In genomic region chr1:34884961-34885360, GRCh38 we compare ENCODE assay signal across 8 cellular contexts. TPM values are rescaled to one million over a fixed set of nuclear protein-coding genes. Genes with fewer than 3 reads are reported as not detected.
DNase-seq lines count a peak whose midpoint lies in the region; ATAC-seq and TF ChIP-seq lines count a peak whose summit lies in the region.

No MANE protein-coding gene starts in this region.

- no peak overlapping the region for H3K27ac ChIP-seq in MM.1S (ENCODE audit: low read length)

- H3F3A ChIP-seq in MM.1S (ENCODE audit: insufficient read depth, low read length): no peaks in the 10 kb centered on the region

- no peaks in the 10 kb centered on the region for H3K79me2 ChIP-seq in MM.1S (ENCODE audit: low read length)

- no peaks in the 10 kb centered on the region for H3K27me3 ChIP-seq in MM.1S (replicated peaks; ENCODE audit: insufficient read depth, low read length)

- H3K27ac Mint-ChIP-seq in dendritic cell treated with granulocyte-macrophage colony-stimulating factor and Interleukin-4, amounts not matched to agents 40 ng/mL and 50 ng/mL, for 4 days: no peak overlapping the region
- no peak overlapping the region for H3K27ac Mint-ChIP-seq in neural crest cell (ENCODE audit: unreplicated experiment)

- ATAC-seq in HG03280 (IDR thresholded peaks at IDR 0.05; ENCODE audit: unreplicated experiment): no peak
- no peak for ATAC-seq in HG03342 (IDR thresholded peaks at IDR 0.05; ENCODE audit: unreplicated experiment)

- H3K36me3 ChIP-seq in MM.1S (replicated peaks; ENCODE audit: insufficient read depth, low read length): no peaks in the 10 kb centered on the region

- H3K36me3 Mint-ChIP-seq in dendritic cell treated with granulocyte-macrophage colony-stimulating factor and Interleukin-4, amounts not matched to agents 40 ng/mL and 50 ng/mL, for 4 days (ENCODE audit: low read depth): no peaks in the 10 kb centered on the region
- no peaks in the 10 kb centered on the region for H3K36me3 Mint-ChIP-seq in neural crest cell (ENCODE audit: low read depth)

- H3K4me1 ChIP-seq in MM.1S (ENCODE audit: low read length): no peaks in the 10 kb centered on the region

- peaks cover 82% of the 10 kb centered on the region for H3K27me3 Mint-ChIP-seq in dendritic cell treated with granulocyte-macrophage colony-stimulating factor and Interleukin-4, amounts not matched to agents 40 ng/mL and 50 ng/mL, for 4 days
- H3K27me3 Mint-ChIP-seq in neural crest cell (ENCODE audit: low read depth): peaks cover 92% of the 10 kb centered on the region

- DNase-seq in DMS79 treated with DMSO at 0.1 percent for 48 hours (lab: John Stamatoyannopoulos, UW) (peak; percentile 49), MM.1S (no peak), neural crest cell (ENCODE audit: low read depth, low spot score) (no peak), NOMO-1 treated with DMSO at 0.1 percent for 48 hours (lab: John Stamatoyannopoulos, UW; ENCODE audit: unreplicated experiment) (no peak), H4 (ENCODE audit: low spot score) (no peak)

- TF ChIP-seq CTCF in MM.1S (IDR thresholded peaks at IDR 0.05; ENCODE audit: low read length) (0 out of 2 replicates have a peak, but pooled peaks have one; percentile 9), neural crest cell (conservative IDR thresholded peaks at IDR 0.05) (no peak)

- H3K9ac ChIP-seq in MM.1S (ENCODE audit: low read length): no peak overlapping the region

- H3K4me3 Mint-ChIP-seq in dendritic cell treated with granulocyte-macrophage colony-stimulating factor and Interleukin-4, amounts not matched to agents 40 ng/mL and 50 ng/mL, for 4 days: peak overlapping the region; percentile 14
- peak overlapping the region; percentile 57 for H3K4me3 Mint-ChIP-seq in neural crest cell

- H2AFZ ChIP-seq in MM.1S (ENCODE audit: low read length): no peak overlapping the region

- no peak overlapping the region for H3K4me2 ChIP-seq in MM.1S (ENCODE audit: low read depth, low read length)

- peaks cover 14% of the 10 kb centered on the region for H3K4me1 Mint-ChIP-seq in dendritic cell treated with granulocyte-macrophage colony-stimulating factor and Interleukin-4, amounts not matched to agents 40 ng/mL and 50 ng/mL, for 4 days (ENCODE audit: low read depth)
- H3K4me1 Mint-ChIP-seq in neural crest cell: no peaks in the 10 kb centered on the region

- no peaks in the 10 kb centered on the region for H3K9me3 Mint-ChIP-seq in dendritic cell treated with granulocyte-macrophage colony-stimulating factor and Interleukin-4, amounts not matched to agents 40 ng/mL and 50 ng/mL, for 4 days
- H3K9me3 Mint-ChIP-seq in neural crest cell: no peaks in the 10 kb centered on the region

- intact Hi-C loops in dendritic cell treated with granulocyte-macrophage colony-stimulating factor and Interleukin-4, amounts not matched to agents 40 ng/mL and 50 ng/mL, for 4 days (cut with micrococcal nuclease): no loop called here

- H4K20me1 ChIP-seq in MM.1S (ENCODE audit: insufficient read depth, low read length): no peaks in the 10 kb centered on the region

- no peak overlapping the region for H3K4me3 ChIP-seq in MM.1S (ENCODE audit: low read length)

- no peaks in the 10 kb centered on the region for H3K9me3 ChIP-seq in MM.1S (replicated peaks; ENCODE audit: insufficient read depth, low read length)

- H3K9me2 ChIP-seq in MM.1S (replicated peaks; ENCODE audit: insufficient read depth, low read length): no peaks in the 10 kb centered on the region

RNA-seq across cellular contexts. Expression of gene SMIM12, which starts 25.4 kb away (rescaled TPM):
- total RNA-seq in neural crest cell: 43.2 and 45.4 TPM in 2 replicates
- total RNA-seq in H4 (2014; rRNA removed; shearing (Covaris generic)): 29.8 and 34.9 TPM in 2 replicates

RNA-seq across cellular contexts. Expression of gene DLGAP3, which starts 44.5 kb away (rescaled TPM):
- 4.7 and 5.0 TPM in 2 replicates for total RNA-seq in neural crest cell
- 0.04 TPM in 1 of 2 replicates, not detected in the other for total RNA-seq in H4 (2014; rRNA removed; shearing (Covaris generic))
